In the genomic region with DNA sequence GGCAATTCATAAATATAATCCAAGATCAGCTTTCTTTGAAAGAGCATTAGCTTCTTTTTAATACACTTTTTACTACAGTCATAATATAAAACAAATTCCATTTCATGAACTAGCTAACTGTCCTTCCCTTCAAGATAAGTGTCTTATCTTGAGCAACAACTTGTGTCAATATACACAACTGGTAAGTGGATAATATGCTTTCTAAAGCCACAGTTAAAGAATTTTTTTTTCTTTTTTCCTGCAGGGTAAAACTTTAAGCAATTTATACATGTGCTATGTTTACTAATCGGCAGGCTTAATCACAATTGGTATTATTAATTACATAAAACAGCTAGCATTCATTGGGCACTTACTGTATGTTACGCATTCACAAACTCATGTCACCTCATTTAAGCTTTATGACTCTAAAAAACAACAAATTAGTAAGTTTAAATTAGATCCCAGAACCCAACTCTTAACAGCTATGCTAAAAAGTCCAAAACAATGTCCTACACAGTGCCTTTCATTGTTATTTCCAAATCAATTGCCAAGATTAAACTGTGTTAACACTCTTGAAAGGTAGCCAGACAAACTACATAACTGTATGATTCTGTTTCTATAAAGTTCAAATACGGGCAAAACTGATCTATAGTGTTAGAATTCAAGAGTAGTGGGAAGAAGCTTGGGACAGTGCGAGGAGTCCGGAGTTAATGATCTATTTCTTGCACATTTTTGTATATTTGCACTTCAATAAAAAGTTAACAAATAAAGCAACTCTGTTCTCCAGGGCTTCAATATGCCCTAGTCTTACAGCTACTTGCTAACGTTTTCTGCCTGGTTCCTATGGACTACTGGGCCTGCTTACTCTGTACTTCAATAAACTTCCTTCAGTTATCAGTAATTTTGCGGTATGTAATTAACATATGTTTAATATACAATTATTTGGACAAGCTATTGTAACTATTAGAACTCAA, we compare ENCODE assay signal across 14 cellular contexts.
"Had no signal": no experiment of that assay in that cellular context is flagged by ENCODE, and none has a peak within 500 bp of the region (broad histone marks: within the 10 kb centered on the region; RNA-seq: fewer than 3 reads in every experiment).

No MANE protein-coding gene starts in this region.

- H3K27ac ChIP-seq: adrenal gland, right atrium auricular region, tibial nerve had no signal

- H3K9me3 ChIP-seq: adrenal gland, right atrium auricular region, tibial nerve had no signal

- H3K4me3 ChIP-seq: adrenal gland, right atrium auricular region, tibial nerve had no signal

- H3K4me3 Mint-ChIP-seq: activated CD4-positive, alpha-beta T cell treated with anti-CD3 and anti-CD28 coated beads for 36 hours; activated naive CD4-positive, alpha-beta T cell treated with anti-CD3 and anti-CD28 coated beads, Interleukin-2, amount 50 U/mL, for 24 hours; endodermal cell; T-helper 1 cell treated with Interleukin-12 subunit alpha and Interleukin-12 subunit beta and Interleukin-4 antibody, amounts not matched to agents 30 μg/mL and 1 μg/mL, for 36 hours had no signal

- H3K27ac Mint-ChIP-seq: activated CD4-positive, alpha-beta T cell treated with anti-CD3 and anti-CD28 coated beads for 36 hours; activated naive CD4-positive, alpha-beta T cell treated with anti-CD3 and anti-CD28 coated beads, Interleukin-2, amount 50 U/mL, for 24 hours; endodermal cell; nephron; T-helper 1 cell treated with Interleukin-12 subunit alpha and Interleukin-12 subunit beta and Interleukin-4 antibody, amounts not matched to agents 30 μg/mL and 1 μg/mL, for 36 hours had no signal

- H3K36me3 ChIP-seq: adrenal gland, right atrium auricular region had no signal

- H3K27me3 Mint-ChIP-seq: activated CD4-positive, alpha-beta T cell treated with anti-CD3 and anti-CD28 coated beads for 36 hours; activated naive CD4-positive, alpha-beta T cell treated with anti-CD3 and anti-CD28 coated beads, Interleukin-2, amount 50 U/mL, for 24 hours had no signal

- H3K27me3 ChIP-seq: adrenal gland, right atrium auricular region, tibial nerve had no signal

- DNase-seq: activated CD4-positive, alpha-beta T cell treated with anti-CD3 and anti-CD28 coated beads for 36 hours; activated CD4-positive, alpha-beta T cell treated with anti-CD3 and anti-CD28 coated beads, Interleukin-2, amount 50 U/mL, for 48 hours; activated gamma-delta T cell; adrenal gland; endodermal cell; kidney glomerular epithelial cell; nucleus accumbens; stimulated activated naive CD8-positive, alpha-beta T cell treated with anti-CD3 and anti-CD28 coated beads, Interleukin-15, Interleukin-2, amounts not matched to agents 100 U/mL and 50 U/mL, for 24 hours; substantia nigra had no signal

- ATAC-seq: activated CD4-positive, alpha-beta T cell treated with anti-CD3 and anti-CD28 coated beads for 36 hours; stimulated activated naive CD8-positive, alpha-beta T cell treated with anti-CD3 and anti-CD28 coated beads, Interleukin-15, Interleukin-2, amounts not matched to agents 100 U/mL and 50 U/mL, for 24 hours had no signal

- H3K9me3 Mint-ChIP-seq: activated naive CD4-positive, alpha-beta T cell treated with anti-CD3 and anti-CD28 coated beads, Interleukin-2, amount 50 U/mL, for 24 hours; endodermal cell; nephron; T-helper 1 cell treated with Interleukin-12 subunit alpha and Interleukin-12 subunit beta and Interleukin-4 antibody, amounts not matched to agents 30 μg/mL and 1 μg/mL, for 36 hours had no signal
